In the genomic region with DNA sequence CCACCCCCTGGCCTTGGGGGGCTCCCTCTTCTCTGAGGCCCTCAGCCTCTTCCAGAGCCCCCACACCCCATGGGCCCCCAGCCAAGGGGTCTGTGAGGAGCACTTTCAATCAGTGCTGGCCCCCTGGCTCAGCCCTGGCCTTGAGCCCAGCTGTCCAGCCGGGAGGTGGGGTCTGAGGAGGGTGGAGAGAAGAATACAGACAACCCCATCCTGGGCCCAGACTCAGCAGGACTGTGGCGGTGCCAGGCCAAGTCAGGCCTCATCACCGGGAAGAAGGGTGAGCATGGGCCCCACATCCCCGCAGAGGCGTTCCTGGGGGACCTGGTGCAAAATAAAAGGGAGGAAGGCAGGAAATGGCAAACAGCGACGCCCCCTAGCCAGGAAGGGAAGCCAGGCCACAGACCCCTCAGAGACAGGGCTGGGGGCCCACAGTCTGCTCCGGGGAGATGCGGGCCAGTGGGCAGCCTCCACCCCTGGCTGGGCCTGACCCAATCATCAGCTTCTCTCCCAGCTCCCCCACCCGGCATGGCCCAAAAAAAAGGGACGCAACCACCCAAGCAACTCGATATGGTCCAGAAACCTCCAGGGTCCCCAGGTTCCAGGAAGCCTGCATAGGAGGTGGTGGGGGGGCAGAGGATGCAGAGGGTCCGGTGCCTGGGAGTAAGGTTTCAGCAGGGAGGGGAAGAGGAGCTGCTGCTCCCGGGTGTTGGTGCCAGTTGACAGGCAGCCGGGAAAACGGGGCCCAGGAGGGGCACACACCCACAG, we compare ENCODE assay signal across 12 cellular contexts. TPM values are rescaled to one million over a fixed set of nuclear protein-coding genes. Genes with fewer than 3 reads are reported as not detected.
DNase-seq lines count a peak whose midpoint lies in the region; ATAC-seq and TF ChIP-seq lines count a peak whose summit lies in the region.
"Had no signal": no experiment of that assay in that cellular context is flagged by ENCODE, and none has a peak within 500 bp of the region (broad histone marks: within the 10 kb centered on the region; RNA-seq: fewer than 3 reads in every experiment).

No MANE protein-coding gene starts in this region.

- peak overlapping the region; percentile 48 for H4K91ac ChIP-seq in trophoblast cell (ENCODE audit: low read depth, low read length)

- H2BK120ac ChIP-seq in trophoblast cell (ENCODE audit: insufficient read depth, low read length, poor library complexity), result no peak overlapping the region

- H4K8ac ChIP-seq in trophoblast cell (ENCODE audit: low read depth, low read length), result no peak overlapping the region

- H3K4me2 ChIP-seq in hepatocyte (peak overlapping the region; percentile 76), trophoblast cell (ENCODE audit: low read length) (no peak overlapping the region)
- H3K4me2 ChIP-seq: A549 had no signal

- no peak for TF ChIP-seq POLR2A in heart left ventricle (IDR thresholded peaks at IDR 0.05)
- no peak for TF ChIP-seq POLR2A in uterus (IDR thresholded peaks at IDR 0.05)

- H3K9me3 ChIP-seq in heart left ventricle (no peaks in the 10 kb centered on the region), hepatocyte (ENCODE audit: low read depth) (no peaks in the 10 kb centered on the region), trophoblast cell (ENCODE audit: insufficient read depth, low read depth, low read length) (no peaks in the 10 kb centered on the region), uterus (no peaks in the 10 kb centered on the region)
- H3K9me3 ChIP-seq: A549 had no signal

- 49 to 60% (median 56%) methylated on average over 15 to 16 of the region's 16 CpGs for WGBS in heart left ventricle, 4 donors
- WGBS in hepatocyte (ENCODE audit: low lambda C conversion rate, missing lambda C conversion rate), result 38% methylated on average over 15 of the region's 16 CpGs
- no CpG with 5 or more reads among the region's 16 CpGs for WGBS in trophoblast cell (ENCODE audit: extremely low coverage, insufficient coverage, insufficient read length)

- peak overlapping the region; percentile 40 for H3K14ac ChIP-seq in trophoblast cell (ENCODE audit: low read length)

- H3K27ac Mint-ChIP-seq in stimulated activated memory B cell treated with anti-CD40 and anti-IgM and Interleukin-4, amounts not matched to agents 10 μg/mL and 1 μg/mL and 100 μg/mL, for 72 hours, result no peak overlapping the region
- H3K27ac Mint-ChIP-seq: activated T-cell treated with anti-CD3 and anti-CD28 coated beads, Interleukin-2, amount 50 U/mL, for 24 hours had no signal

- no peaks in the 10 kb centered on the region for H3K9me2 ChIP-seq in hepatocyte (replicated peaks; ENCODE audit: insufficient read depth)

- peak overlapping the region; percentile 70 for H3K18ac ChIP-seq in trophoblast cell (ENCODE audit: low read length)

- peaks cover 63% of the 10 kb centered on the region for H3K79me2 ChIP-seq in hepatocyte
- peaks cover 14% of the 10 kb centered on the region for H3K79me2 ChIP-seq in trophoblast cell (ENCODE audit: control insufficient read depth, insufficient read depth, low read length, poor library complexity)

- H3K4me3 ChIP-seq in heart left ventricle (no peak overlapping the region), hepatocyte (peak overlapping the region; percentile 7), trophoblast cell (ENCODE audit: low read depth, low read length) (no peak overlapping the region), uterus (no peak overlapping the region)
- H3K4me3 ChIP-seq: A549 had no signal

- ATAC-seq in heart left ventricle, result no peak
- no peak for ATAC-seq in HG03354 (IDR thresholded peaks at IDR 0.05; ENCODE audit: poor library complexity, severe bottlenecking, unreplicated experiment)
- ATAC-seq in stimulated activated memory B cell treated with anti-CD40 and anti-IgM and Interleukin-4, amounts not matched to agents 10 μg/mL and 1 μg/mL and 100 μg/mL, for 72 hours, result no peak
- ATAC-seq: A549, left lobe of liver had no signal

- intact Hi-C loops in heart left ventricle (cut with DNase I), result no loop called here
- intact Hi-C loops in cardiac septum (cut with DNase I), result loop anchor here (2.0 kb wide), 1 partner anchor 20 kb away; no protein-coding TSS in a partner anchor
- intact Hi-C loops in uterus (cut with DNase I; ENCODE audit: low total_unique reads), result no loop called here

- no peaks in the 10 kb centered on the region for H3K9me3 Mint-ChIP-seq in stimulated activated memory B cell treated with anti-CD40 and anti-IgM and Interleukin-4, amounts not matched to agents 10 μg/mL and 1 μg/mL and 100 μg/mL, for 72 hours
- H3K9me3 Mint-ChIP-seq: activated T-cell treated with anti-CD3 and anti-CD28 coated beads, Interleukin-2, amount 50 U/mL, for 24 hours had no signal

- H3K36me3 Mint-ChIP-seq in stimulated activated memory B cell treated with anti-CD40 and anti-IgM and Interleukin-4, amounts not matched to agents 10 μg/mL and 1 μg/mL and 100 μg/mL, for 72 hours, result no peaks in the 10 kb centered on the region

- no peak overlapping the region for H3K9ac ChIP-seq in trophoblast cell (ENCODE audit: low read length)

- H4K12ac ChIP-seq in trophoblast cell (ENCODE audit: low read depth, low read length), result peak overlapping the region; percentile 6

- H3K4me3 Mint-ChIP-seq in stimulated activated memory B cell treated with anti-CD40 and anti-IgM and Interleukin-4, amounts not matched to agents 10 μg/mL and 1 μg/mL and 100 μg/mL, for 72 hours, result no peak overlapping the region
- H3K4me3 Mint-ChIP-seq: activated T-cell treated with anti-CD3 and anti-CD28 coated beads, Interleukin-2, amount 50 U/mL, for 24 hours had no signal

- H3K4me1 Mint-ChIP-seq in stimulated activated memory B cell treated with anti-CD40 and anti-IgM and Interleukin-4, amounts not matched to agents 10 μg/mL and 1 μg/mL and 100 μg/mL, for 72 hours, result no peaks in the 10 kb centered on the region

- H3K23ac ChIP-seq in trophoblast cell (ENCODE audit: low read length), result no peak overlapping the region

- DNase-seq in heart left ventricle (no peak), cardiac septum (ENCODE audit: low spot score) (no peak), hepatocyte (ENCODE audit: low spot score) (peak; percentile 61), trophoblast cell (no peak), uterus (peak in 1 of 2 donors; percentile 50)
- no peak for DNase-seq in activated naive CD4-positive, alpha-beta T cell treated with anti-CD3 and anti-CD28 coated beads, Interleukin-2, amount 50 U/mL, for 16 hours
- DNase-seq: activated T-cell treated with anti-CD3 and anti-CD28 coated beads, Interleukin-2, amount 50 U/mL, for 24 hours; DMS53 had no signal

- H3K36me3 ChIP-seq in heart left ventricle (no peaks in the 10 kb centered on the region), hepatocyte (replicated peaks; ENCODE audit: insufficient read depth, low read depth) (no peaks in the 10 kb centered on the region), trophoblast cell (ENCODE audit: control insufficient read depth in 1 of 2, insufficient read depth in 2 of 2, low read length in 2 of 2) (no peaks in the 10 kb centered on the region), uterus (no peaks in the 10 kb centered on the region)

- H3K79me1 ChIP-seq in trophoblast cell (ENCODE audit: low read length), result peaks cover 11% of the 10 kb centered on the region

- H2AFZ ChIP-seq in hepatocyte (no peak overlapping the region), trophoblast cell (ENCODE audit: insufficient read depth, low read length, poor library complexity) (no peak overlapping the region)

- peak overlapping the region; percentile 39 for H3K4ac ChIP-seq in trophoblast cell (ENCODE audit: low read depth, low read length)

- H3K27ac ChIP-seq in heart left ventricle, result peak overlapping the region; percentile 66 to 89 (median 84)
- H3K27ac ChIP-seq in hepatocyte, result peak overlapping the region; percentile 98
- H3K27ac ChIP-seq in trophoblast cell (ENCODE audit: low read depth, low read length), result no peak overlapping the region
- peak overlapping the region; percentile 79 for H3K27ac ChIP-seq in uterus
- H3K27ac ChIP-seq: A549 had no signal

- H2AK5ac ChIP-seq in trophoblast cell (ENCODE audit: low read length), result no peak overlapping the region

- peaks cover 0 to 15% (median 0%) of the 10 kb centered on the region in 9 donors for H3K27me3 ChIP-seq in heart left ventricle
- H3K27me3 ChIP-seq in hepatocyte, result no peaks in the 10 kb centered on the region
- H3K27me3 ChIP-seq in trophoblast cell (ENCODE audit: insufficient read depth, low read length), result no peaks in the 10 kb centered on the region
- H3K27me3 ChIP-seq in uterus, result no peaks in the 10 kb centered on the region

- peaks cover 58% of the 10 kb centered on the region for H3K27me3 Mint-ChIP-seq in stimulated activated memory B cell treated with anti-CD40 and anti-IgM and Interleukin-4, amounts not matched to agents 10 μg/mL and 1 μg/mL and 100 μg/mL, for 72 hours

- peak overlapping the region; percentile 78 for H2BK12ac ChIP-seq in trophoblast cell (ENCODE audit: low read length)

- H2BK5ac ChIP-seq in trophoblast cell (ENCODE audit: low read depth, low read length, poor library complexity), result peak overlapping the region; percentile 10

- H4K20me1 ChIP-seq in hepatocyte (ENCODE audit: insufficient read depth, poor library complexity, severe bottlenecking), result no peaks in the 10 kb centered on the region

- H3K4me1 ChIP-seq in heart left ventricle (peaks cover 5 to 86% (median 66%) of the 10 kb centered on the region in 12 donors), hepatocyte (ENCODE audit: insufficient read depth) (peaks cover 89% of the 10 kb centered on the region), trophoblast cell (ENCODE audit: control insufficient read depth in 1 of 2, insufficient read depth in 2 of 2, low read length in 2 of 2) (peaks cover 35 to 40% of the 10 kb centered on the region in 2 experiments), uterus (peaks cover 0 to 21% of the 10 kb centered on the region in 2 donors)
- H3K4me1 ChIP-seq: A549 had no signal

- TF ChIP-seq CTCF in heart left ventricle (IDR thresholded peaks at IDR 0.05) (no peak), hepatocyte (IDR thresholded peaks at IDR 0.05; ENCODE audit: poor library complexity) (peak; percentile 8), uterus (IDR thresholded peaks at IDR 0.05) (no peak)

RNA-seq across cellular contexts. Expression of gene ZNF423, which starts 20.6 kb away (rescaled TPM):
- total RNA-seq in heart left ventricle (10 to 100 TPM in 2 of 9 donors, 1 to 10 TPM in 7; 3.3 to 10.4 (median 7.3) TPM), cardiac septum (8.6 TPM), hepatocyte (7.6 and 11.8 TPM in 2 replicates), uterus (10 to 100 TPM in 3 of 4 donors, 1 to 10 TPM in 1; 7.1 to 33.5 (median 14.7) TPM)
- polyA plus RNA-seq in heart left ventricle (1 to 10 TPM; 1.8 to 3.0 TPM), hepatocyte (9.6 and 11.3 TPM in 2 replicates)
- polyA plus RNA-seq in trophoblast cell (2013), result 9.7 and 10.6 TPM in 2 replicates
